ENCODE assay signal across 1 cellular context in the genomic region with DNA sequence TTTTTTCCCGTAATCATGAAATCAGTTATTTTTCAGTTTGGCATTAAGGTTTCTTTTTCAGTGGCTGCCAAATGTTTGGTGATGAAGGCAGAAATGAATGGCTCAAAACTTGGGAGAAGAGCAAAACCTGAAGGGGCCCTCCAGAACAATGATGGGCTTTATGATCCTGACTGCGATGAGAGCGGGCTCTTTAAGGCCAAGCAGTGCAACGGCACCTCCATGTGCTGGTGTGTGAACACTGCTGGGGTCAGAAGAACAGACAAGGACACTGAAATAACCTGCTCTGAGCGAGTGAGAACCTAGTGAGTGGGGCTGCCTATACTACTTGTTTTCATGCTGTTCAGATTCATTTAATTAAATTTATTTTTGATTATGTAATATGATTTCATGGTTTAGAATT.
TF ChIP-seq lines count a peak whose summit lies in the region.

No MANE protein-coding gene starts in this region.

TF ChIP-seq in HepG2, 621 proteins besides CTCF, POLR2A, EP300 and RAD21 (continues in another document):
- TF ChIP-seq ZBTB38 (CRISPR knock-in tag; IDR thresholded peaks at IDR 0.05) (peak; percentile 95), ZNF331 (CRISPR knock-in tag; IDR thresholded peaks at IDR 0.05) (peak; percentile 54; the same call in 1 of the 2 replicates), ZNF33B (CRISPR knock-in tag; IDR thresholded peaks at IDR 0.05) (no peak), ZNF652 (CRISPR knock-in tag; IDR thresholded peaks at IDR 0.05; ENCODE audit: borderline replicate concordance, low read depth) (peak; percentile 35; the same call in 1 of the 2 replicates), ZNF737 (CRISPR knock-in tag; IDR thresholded peaks at IDR 0.05; ENCODE audit: borderline replicate concordance) (no peak), NR2F2 (IDR thresholded peaks at IDR 0.05; ENCODE audit: borderline replicate concordance, low read depth) (no peak), NFE2 (CRISPR knock-in tag; IDR thresholded peaks at IDR 0.05) (no peak), GTF3A (CRISPR knock-in tag; conservative IDR thresholded peaks at IDR 0.05) (no peak), MBNL3 (CRISPR knock-in tag; conservative IDR thresholded peaks at IDR 0.05) (no peak), HDAC1 (CRISPR knock-in tag; IDR thresholded peaks at IDR 0.05) (peak; percentile 39; the same call in 1 of the 2 replicates), CCDC6 (CRISPR knock-in tag; IDR thresholded peaks at IDR 0.05) (no peak), KLF11 (CRISPR knock-in tag; IDR thresholded peaks at IDR 0.05) (0 out of 2 replicates have a peak, but pooled peaks have one; percentile 56), TEAD3 (CRISPR knock-in tag; optimal IDR thresholded peaks at IDR 0.05; ENCODE audit: borderline replicate concordance) (peak; percentile 64), MIXL1 (CRISPR knock-in tag; IDR thresholded peaks at IDR 0.05) (peak; percentile 56; the same call in 1 of the 2 replicates), ZFP90 (CRISPR knock-in tag; IDR thresholded peaks at IDR 0.05; ENCODE audit: borderline replicate concordance) (no peak), ERF (CRISPR knock-in tag; IDR thresholded peaks at IDR 0.05) (peak; percentile 77; the same call in 1 of the 2 replicates), GATAD2A (CRISPR knock-in tag; IDR thresholded peaks at IDR 0.05) (peak; percentile 67), CREB1 (IDR thresholded peaks at IDR 0.05) (no peak), CREB1 (CRISPR knock-in tag; IDR thresholded peaks at IDR 0.05) (no peak), CBX2 (IDR thresholded peaks at IDR 0.05; ENCODE audit: low read depth, low read length) (no peak), CBX2 (CRISPR knock-in tag; IDR thresholded peaks at IDR 0.05; ENCODE audit: low read depth) (no peak), SP2 (CRISPR knock-in tag; IDR thresholded peaks at IDR 0.05) (no peak), TCF7L2 (IDR thresholded peaks at IDR 0.05; ENCODE audit: low read depth, low read length) (no peak), ZNF615 (CRISPR knock-in tag; IDR thresholded peaks at IDR 0.05; ENCODE audit: borderline replicate concordance) (no peak), ATRX (CRISPR knock-in tag; IDR thresholded peaks at IDR 0.05; ENCODE audit: borderline replicate concordance) (no peak), MIER2 (CRISPR knock-in tag; IDR thresholded peaks at IDR 0.05) (0 out of 2 replicates have a peak, but pooled peaks have one; percentile 36), ZBTB7B (CRISPR knock-in tag; IDR thresholded peaks at IDR 0.05) (0 out of 2 replicates have a peak, but pooled peaks have one; percentile 32), HMG20A (CRISPR knock-in tag; IDR thresholded peaks at IDR 0.05; ENCODE audit: borderline replicate concordance) (peak; percentile 16; the same call in 1 of the 2 replicates), TSC22D2 (CRISPR knock-in tag; IDR thresholded peaks at IDR 0.05; ENCODE audit: borderline replicate concordance) (peak; percentile 64; the same call in 1 of the 2 replicates), NPAS2 (CRISPR knock-in tag; IDR thresholded peaks at IDR 0.05; ENCODE audit: borderline replicate concordance) (no peak), SP140L (CRISPR knock-in tag; IDR thresholded peaks at IDR 0.05; ENCODE audit: borderline replicate concordance) (no peak), BHLHE40 (IDR thresholded peaks at IDR 0.05; ENCODE audit: low read length) (peak; percentile 42; the same call in 1 of the 2 replicates), ZNF451 (CRISPR knock-in tag; IDR thresholded peaks at IDR 0.05) (no peak), TGIF2 (CRISPR knock-in tag; IDR thresholded peaks at IDR 0.05) (0 out of 2 replicates have a peak, but pooled peaks have one; percentile 39), ZNF670 (CRISPR knock-in tag; IDR thresholded peaks at IDR 0.05; ENCODE audit: borderline replicate concordance) (0 out of 2 replicates have a peak, but pooled peaks have one; percentile 30), HNRNPK (IDR thresholded peaks at IDR 0.05; ENCODE audit: low read depth, low read length, poor library complexity, severe bottlenecking) (no peak), ZNF124 (CRISPR knock-in tag; IDR thresholded peaks at IDR 0.05) (0 out of 2 replicates have a peak, but pooled peaks have one; percentile 24), ZC3H4 (CRISPR knock-in tag; IDR thresholded peaks at IDR 0.05; ENCODE audit: borderline replicate concordance) (no peak)
- TF ChIP-seq, protein P1, sequence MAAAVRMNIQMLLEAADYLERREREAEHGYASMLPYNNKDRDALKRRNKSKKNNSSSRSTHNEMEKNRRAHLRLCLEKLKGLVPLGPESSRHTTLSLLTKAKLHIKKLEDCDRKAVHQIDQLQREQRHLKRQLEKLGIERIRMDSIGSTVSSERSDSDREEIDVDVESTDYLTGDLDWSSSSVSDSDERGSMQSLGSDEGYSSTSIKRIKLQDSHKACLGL (CRISPR knock-in tag; IDR thresholded peaks at IDR 0.05) = no peak
- TF ChIP-seq, protein P2, sequence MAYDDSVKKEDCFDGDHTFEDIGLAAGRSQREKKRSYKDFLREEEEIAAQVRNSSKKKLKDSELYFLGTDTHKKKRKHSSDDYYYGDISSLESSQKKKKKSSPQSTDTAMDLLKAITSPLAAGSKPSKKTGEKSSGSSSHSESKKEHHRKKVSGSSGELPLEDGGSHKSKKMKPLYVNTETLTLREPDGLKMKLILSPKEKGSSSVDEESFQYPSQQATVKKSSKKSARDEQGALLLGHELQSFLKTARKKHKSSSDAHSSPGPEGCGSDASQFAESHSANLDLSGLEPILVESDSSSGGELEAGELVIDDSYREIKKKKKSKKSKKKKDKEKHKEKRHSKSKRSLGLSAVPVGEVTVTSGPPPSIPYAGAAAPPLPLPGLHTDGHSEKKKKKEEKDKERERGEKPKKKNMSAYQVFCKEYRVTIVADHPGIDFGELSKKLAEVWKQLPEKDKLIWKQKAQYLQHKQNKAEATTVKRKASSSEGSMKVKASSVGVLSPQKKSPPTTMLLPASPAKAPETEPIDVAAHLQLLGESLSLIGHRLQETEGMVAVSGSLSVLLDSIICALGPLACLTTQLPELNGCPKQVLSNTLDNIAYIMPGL (CRISPR knock-in tag; IDR thresholded peaks at IDR 0.05; ENCODE audit: borderline replicate concordance in 1 of 2, low read depth in 1 of 2) = 0 out of 4 replicates have a peak, but pooled peaks of 1 of the 2 experiments have one; percentile 52
- TF ChIP-seq, protein P3, sequence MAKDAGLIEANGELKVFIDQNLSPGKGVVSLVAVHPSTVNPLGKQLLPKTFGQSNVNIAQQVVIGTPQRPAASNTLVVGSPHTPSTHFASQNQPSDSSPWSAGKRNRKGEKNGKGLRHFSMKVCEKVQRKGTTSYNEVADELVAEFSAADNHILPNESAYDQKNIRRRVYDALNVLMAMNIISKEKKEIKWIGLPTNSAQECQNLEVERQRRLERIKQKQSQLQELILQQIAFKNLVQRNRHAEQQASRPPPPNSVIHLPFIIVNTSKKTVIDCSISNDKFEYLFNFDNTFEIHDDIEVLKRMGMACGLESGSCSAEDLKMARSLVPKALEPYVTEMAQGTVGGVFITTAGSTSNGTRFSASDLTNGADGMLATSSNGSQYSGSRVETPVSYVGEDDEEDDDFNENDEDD (CRISPR knock-in tag; IDR thresholded peaks at IDR 0.05; ENCODE audit: borderline replicate concordance) = peak; percentile 24; the same call in 1 of the 2 replicates
- TF ChIP-seq, protein P4, sequence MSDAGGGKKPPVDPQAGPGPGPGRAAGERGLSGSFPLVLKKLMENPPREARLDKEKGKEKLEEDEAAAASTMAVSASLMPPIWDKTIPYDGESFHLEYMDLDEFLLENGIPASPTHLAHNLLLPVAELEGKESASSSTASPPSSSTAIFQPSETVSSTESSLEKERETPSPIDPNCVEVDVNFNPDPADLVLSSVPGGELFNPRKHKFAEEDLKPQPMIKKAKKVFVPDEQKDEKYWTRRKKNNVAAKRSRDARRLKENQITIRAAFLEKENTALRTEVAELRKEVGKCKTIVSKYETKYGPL (CRISPR knock-in tag; IDR thresholded peaks at IDR 0.05) = no peak
- TF ChIP-seq, protein P5, sequence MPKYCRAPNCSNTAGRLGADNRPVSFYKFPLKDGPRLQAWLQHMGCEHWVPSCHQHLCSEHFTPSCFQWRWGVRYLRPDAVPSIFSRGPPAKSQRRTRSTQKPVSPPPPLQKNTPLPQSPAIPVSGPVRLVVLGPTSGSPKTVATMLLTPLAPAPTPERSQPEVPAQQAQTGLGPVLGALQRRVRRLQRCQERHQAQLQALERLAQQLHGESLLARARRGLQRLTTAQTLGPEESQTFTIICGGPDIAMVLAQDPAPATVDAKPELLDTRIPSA (CRISPR knock-in tag; IDR thresholded peaks at IDR 0.05; ENCODE audit: borderline replicate concordance) = no peak
- TF ChIP-seq, protein P6, sequence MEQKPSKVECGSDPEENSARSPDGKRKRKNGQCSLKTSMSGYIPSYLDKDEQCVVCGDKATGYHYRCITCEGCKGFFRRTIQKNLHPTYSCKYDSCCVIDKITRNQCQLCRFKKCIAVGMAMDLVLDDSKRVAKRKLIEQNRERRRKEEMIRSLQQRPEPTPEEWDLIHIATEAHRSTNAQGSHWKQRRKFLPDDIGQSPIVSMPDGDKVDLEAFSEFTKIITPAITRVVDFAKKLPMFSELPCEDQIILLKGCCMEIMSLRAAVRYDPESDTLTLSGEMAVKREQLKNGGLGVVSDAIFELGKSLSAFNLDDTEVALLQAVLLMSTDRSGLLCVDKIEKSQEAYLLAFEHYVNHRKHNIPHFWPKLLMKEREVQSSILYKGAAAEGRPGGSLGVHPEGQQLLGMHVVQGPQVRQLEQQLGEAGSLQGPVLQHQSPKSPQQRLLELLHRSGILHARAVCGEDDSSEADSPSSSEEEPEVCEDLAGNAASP (CRISPR knock-in tag; IDR thresholded peaks at IDR 0.05; ENCODE audit: borderline replicate concordance) = peak; percentile 85; the same call in 1 of the 2 replicates
- TF ChIP-seq, protein P7, sequence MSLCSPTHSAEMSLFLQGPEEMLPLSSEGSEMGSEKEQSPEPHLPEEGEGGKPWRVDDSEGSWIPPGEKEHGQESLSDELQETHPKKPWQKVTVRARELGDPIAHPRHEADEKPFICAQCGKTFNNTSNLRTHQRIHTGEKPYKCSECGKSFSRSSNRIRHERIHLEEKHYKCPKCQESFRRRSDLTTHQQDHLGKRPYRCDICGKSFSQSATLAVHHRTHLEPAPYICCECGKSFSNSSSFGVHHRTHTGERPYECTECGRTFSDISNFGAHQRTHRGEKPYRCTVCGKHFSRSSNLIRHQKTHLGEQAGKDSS (CRISPR knock-in tag; IDR thresholded peaks at IDR 0.05; ENCODE audit: borderline replicate concordance, low read depth) = peak; percentile 82; the same call in 1 of the 2 replicates
- TF ChIP-seq, protein P8, sequence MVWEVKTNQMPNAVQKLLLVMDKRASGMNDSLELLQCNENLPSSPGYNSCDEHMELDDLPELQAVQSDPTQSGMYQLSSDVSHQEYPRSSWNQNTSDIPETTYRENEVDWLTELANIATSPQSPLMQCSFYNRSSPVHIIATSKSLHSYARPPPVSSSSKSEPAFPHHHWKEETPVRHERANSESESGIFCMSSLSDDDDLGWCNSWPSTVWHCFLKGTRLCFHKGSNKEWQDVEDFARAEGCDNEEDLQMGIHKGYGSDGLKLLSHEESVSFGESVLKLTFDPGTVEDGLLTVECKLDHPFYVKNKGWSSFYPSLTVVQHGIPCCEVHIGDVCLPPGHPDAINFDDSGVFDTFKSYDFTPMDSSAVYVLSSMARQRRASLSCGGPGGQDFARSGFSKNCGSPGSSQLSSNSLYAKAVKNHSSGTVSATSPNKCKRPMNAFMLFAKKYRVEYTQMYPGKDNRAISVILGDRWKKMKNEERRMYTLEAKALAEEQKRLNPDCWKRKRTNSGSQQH (CRISPR knock-in tag; IDR thresholded peaks at IDR 0.05; ENCODE audit: low read depth) = 0 out of 2 replicates have a peak, but pooled peaks have one; percentile 40
- TF ChIP-seq, protein P9, sequence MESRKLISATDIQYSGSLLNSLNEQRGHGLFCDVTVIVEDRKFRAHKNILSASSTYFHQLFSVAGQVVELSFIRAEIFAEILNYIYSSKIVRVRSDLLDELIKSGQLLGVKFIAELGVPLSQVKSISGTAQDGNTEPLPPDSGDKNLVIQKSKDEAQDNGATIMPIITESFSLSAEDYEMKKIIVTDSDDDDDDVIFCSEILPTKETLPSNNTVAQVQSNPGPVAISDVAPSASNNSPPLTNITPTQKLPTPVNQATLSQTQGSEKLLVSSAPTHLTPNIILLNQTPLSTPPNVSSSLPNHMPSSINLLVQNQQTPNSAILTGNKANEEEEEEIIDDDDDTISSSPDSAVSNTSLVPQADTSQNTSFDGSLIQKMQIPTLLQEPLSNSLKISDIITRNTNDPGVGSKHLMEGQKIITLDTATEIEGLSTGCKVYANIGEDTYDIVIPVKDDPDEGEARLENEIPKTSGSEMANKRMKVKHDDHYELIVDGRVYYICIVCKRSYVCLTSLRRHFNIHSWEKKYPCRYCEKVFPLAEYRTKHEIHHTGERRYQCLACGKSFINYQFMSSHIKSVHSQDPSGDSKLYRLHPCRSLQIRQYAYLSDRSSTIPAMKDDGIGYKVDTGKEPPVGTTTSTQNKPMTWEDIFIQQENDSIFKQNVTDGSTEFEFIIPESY (CRISPR knock-in tag; IDR thresholded peaks at IDR 0.05) = 0 out of 2 replicates have a peak, but pooled peaks have one; percentile 22
- TF ChIP-seq, protein P10, sequence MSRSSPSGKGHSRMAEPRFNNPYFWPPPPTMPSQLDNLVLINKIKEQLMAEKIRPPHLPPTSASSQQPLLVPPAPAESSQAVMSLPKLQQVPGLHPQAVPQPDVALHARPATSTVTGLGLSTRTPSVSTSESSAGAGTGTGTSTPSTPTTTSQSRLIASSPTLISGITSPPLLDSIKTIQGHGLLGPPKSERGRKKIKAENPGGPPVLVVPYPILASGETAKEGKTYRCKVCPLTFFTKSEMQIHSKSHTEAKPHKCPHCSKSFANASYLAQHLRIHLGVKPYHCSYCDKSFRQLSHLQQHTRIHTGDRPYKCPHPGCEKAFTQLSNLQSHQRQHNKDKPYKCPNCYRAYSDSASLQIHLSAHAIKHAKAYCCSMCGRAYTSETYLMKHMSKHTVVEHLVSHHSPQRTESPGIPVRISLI (CRISPR knock-in tag; IDR thresholded peaks at IDR 0.05; ENCODE audit: borderline replicate concordance) = peak; percentile 18; the same call in 1 of the 2 replicates
- TF ChIP-seq, protein P11, sequence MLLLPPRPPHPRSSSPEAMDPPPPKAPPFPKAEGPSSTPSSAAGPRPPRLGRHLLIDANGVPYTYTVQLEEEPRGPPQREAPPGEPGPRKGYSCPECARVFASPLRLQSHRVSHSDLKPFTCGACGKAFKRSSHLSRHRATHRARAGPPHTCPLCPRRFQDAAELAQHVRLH (CRISPR knock-in tag; IDR thresholded peaks at IDR 0.05; ENCODE audit: borderline replicate concordance, low read depth) = peak; percentile 35; the same call in 1 of the 2 replicates
